Comparison of ENCODE assay signal across 7 cellular contexts in genomic region chr9:42759320-42759719, GRCh38.
DNase-seq lines count a peak whose midpoint lies in the region; ATAC-seq and TF ChIP-seq lines count a peak whose summit lies in the region.
"Not testable (repeated sequence)": the region's sequence is repeated elsewhere in the genome, so short reads cannot be mapped to it uniquely, and the experiment has no call there.

No MANE protein-coding gene starts in this region.

- DNase-seq in Daoy (ENCODE audit: low read depth): peak; percentile 22
- DNase-seq in KBM-7: peak; percentile 3
- DNase-seq in NCI-H748 (lab: John Stamatoyannopoulos, UW; ENCODE audit: unreplicated experiment): peak; percentile 21
- DNase-seq in SK-MEL-5 (ENCODE audit: low read depth, low spot score): peak; percentile 3
- peak; percentile 21 for DNase-seq in activated CD4-positive, alpha-beta T cell treated with anti-CD3 and anti-CD28 coated beads for 36 hours
- peak; percentile 29 for DNase-seq in left ventricle myocardium superior
- peak; percentile 14 for DNase-seq in testis

- H3K27ac ChIP-seq in testis: not testable (repeated sequence)

- H3K27ac Mint-ChIP-seq in activated CD4-positive, alpha-beta T cell treated with anti-CD3 and anti-CD28 coated beads for 36 hours: not testable (repeated sequence)

- TF ChIP-seq POLR2A in testis (IDR thresholded peaks at IDR 0.05): not testable (repeated sequence)

- TF ChIP-seq CTCF in testis (IDR thresholded peaks at IDR 0.05): not testable (repeated sequence)

- not testable (repeated sequence) for H3K27me3 Mint-ChIP-seq in activated CD4-positive, alpha-beta T cell treated with anti-CD3 and anti-CD28 coated beads for 36 hours

- not testable (repeated sequence) for H3K9me3 ChIP-seq in testis

- H3K4me1 Mint-ChIP-seq in activated CD4-positive, alpha-beta T cell treated with anti-CD3 and anti-CD28 coated beads for 36 hours: not testable (repeated sequence)

- H3K36me3 Mint-ChIP-seq in activated CD4-positive, alpha-beta T cell treated with anti-CD3 and anti-CD28 coated beads for 36 hours (ENCODE audit: low read depth): not testable (repeated sequence)

- H3K9me3 Mint-ChIP-seq in activated CD4-positive, alpha-beta T cell treated with anti-CD3 and anti-CD28 coated beads for 36 hours (ENCODE audit: low read depth): not testable (repeated sequence)

- H3K27me3 ChIP-seq in testis: not testable (repeated sequence)

- ATAC-seq in activated CD4-positive, alpha-beta T cell treated with anti-CD3 and anti-CD28 coated beads for 36 hours; left ventricle myocardium superior: not testable (repeated sequence)

- not testable (repeated sequence) for H3K4me3 Mint-ChIP-seq in activated CD4-positive, alpha-beta T cell treated with anti-CD3 and anti-CD28 coated beads for 36 hours

- in situ Hi-C loops in KBM-7 (cut with MboI; ENCODE audit: low pct_unique_long_range_greater_than_20kb, low sequenced_read_pairs); SK-MEL-5 (cut with HindIII; ENCODE audit: low pct_unique_long_range_greater_than_20kb, low sequenced_read_pairs): not testable (repeated sequence)

- H3K4me1 ChIP-seq in testis: not testable (repeated sequence)

- 26 to 39% methylated on average over 4 of the region's 5 CpGs for WGBS in testis, 2 donors

- CTCF ChIA-PET in activated CD4-positive, alpha-beta T cell treated with anti-CD3 and anti-CD28 coated beads for 36 hours (lab: Charles Lee): not testable (repeated sequence)

- intact Hi-C loops in activated CD4-positive, alpha-beta T cell treated with anti-CD3 and anti-CD28 coated beads for 36 hours (cut with DNase I, micrococcal nuclease); left ventricle myocardium superior (cut with micrococcal nuclease); testis (cut with DNase I; ENCODE audit: low total_unique reads): not testable (repeated sequence)

- H3K36me3 ChIP-seq in testis (ENCODE audit: low read depth, missing control alignments): not testable (repeated sequence)

- not testable (repeated sequence) for H3K4me3 ChIP-seq in testis

- POLR2A ChIA-PET in activated CD4-positive, alpha-beta T cell treated with anti-CD3 and anti-CD28 coated beads for 36 hours (lab: Charles Lee): not testable (repeated sequence)
